In the genomic region with DNA sequence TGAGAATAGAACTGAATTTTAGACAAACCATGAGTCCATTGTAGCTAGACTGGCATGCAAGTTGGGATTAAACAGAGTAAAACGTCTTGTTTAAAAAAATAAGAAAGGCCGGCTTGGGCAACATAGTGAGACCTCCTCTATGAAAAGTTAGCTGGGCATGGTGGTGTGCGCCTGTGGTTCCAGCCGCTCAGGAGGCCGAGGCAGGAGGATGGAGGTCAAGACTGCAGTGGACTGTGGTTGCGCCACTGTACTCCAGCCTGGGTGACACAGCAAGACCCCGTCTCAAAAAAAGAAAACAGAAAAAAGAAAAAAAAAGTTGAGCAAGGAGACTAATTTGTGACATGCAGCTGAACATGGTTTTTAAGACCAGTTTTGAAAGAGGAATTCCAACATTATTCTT, we compare ENCODE assay signal across 10 cellular contexts. TPM values are rescaled to one million over a fixed set of nuclear protein-coding genes. Genes with fewer than 3 reads are reported as not detected.
"Had no signal": no experiment of that assay in that cellular context is flagged by ENCODE, and none has a peak within 500 bp of the region (broad histone marks: within the 10 kb centered on the region; RNA-seq: fewer than 3 reads in every experiment).

No MANE protein-coding gene starts in this region.

- DNase-seq: GM23248, GOT3, H7, H9, HCEC 1CT, HFFc6 had no signal

- H3K27ac Mint-ChIP-seq: GM23338, H9, HFFc6 had no signal

- H3K4me3 ChIP-seq: GM23248, GM23338, HAP-1 had no signal

- H3K9ac ChIP-seq: GM23248 had no signal

- H3K4me2 ChIP-seq: GM23338 had no signal

- ATAC-seq: GM23338, HCT116 had no signal

- H3K27ac ChIP-seq: GM23248 had no signal

- H3K9me3 ChIP-seq: HAP-1 had no signal

- H3K4me1 ChIP-seq: HAP-1 had no signal

- H3K4me3 Mint-ChIP-seq: GM23338, H9, HFFc6 had no signal

- H3K9me3 Mint-ChIP-seq: GM23338, H9, HFFc6 had no signal

- H2AFZ ChIP-seq: GM23248, GM23338 had no signal

RNA-seq across cellular contexts. Expression of a gene that starts 36.6 kb away (rescaled TPM):
- total RNA-seq: GM23248, GM23338, H4, HFFc6 had no signal
